11 cellular contexts compared by ENCODE assay signal in the genomic region with DNA sequence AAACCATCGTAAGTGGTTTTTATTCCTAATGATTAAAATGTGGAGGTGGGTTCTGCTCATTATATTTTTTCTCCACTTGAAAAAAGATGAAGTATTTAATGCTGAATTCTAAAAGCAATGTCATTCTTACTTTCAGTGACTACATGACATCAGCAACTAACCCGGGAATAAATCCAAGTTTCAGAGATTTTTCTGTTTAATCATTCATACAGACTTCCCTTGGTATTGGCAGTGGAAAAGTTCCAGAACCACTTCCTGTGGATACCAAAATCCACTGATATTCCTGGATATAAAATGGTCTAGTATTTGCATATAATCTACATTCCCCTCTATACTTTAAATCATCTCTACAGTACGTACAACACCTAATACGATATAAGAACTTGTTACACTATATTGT.
A peak's percentile ranks its signal among the peaks of the same experiment; 100 is the strongest.
DNase-seq lines count a peak whose midpoint lies in the region; ATAC-seq, FAIRE-seq and TF ChIP-seq lines count a peak whose summit lies in the region.
"Had no signal": no experiment of that assay in that cellular context is flagged by ENCODE, and none has a peak within 500 bp of the region (broad histone marks: within the 10 kb centered on the region; RNA-seq: fewer than 3 reads in every experiment).

No MANE protein-coding gene starts in this region.

- no peak overlapping the region for H3K4me3 ChIP-seq in BJ (ENCODE audit: low read depth, low read length)
- no peak overlapping the region for H3K4me3 ChIP-seq in endothelial cell of umbilical vein (replicated peaks in 1 of 3; ENCODE audit: insufficient read depth in 1 of 3, low read depth in 1 of 3, low read length in 3 of 3)

- H3K27ac ChIP-seq in endothelial cell of umbilical vein (ENCODE audit: insufficient read depth, low read depth, low read length): peak overlapping the region; percentile 91

- DNase-seq in BJ (ENCODE audit: low read depth) (peak; percentile 73), NCI-H226 (peak; percentile 52), endothelial cell of umbilical vein (ENCODE audit: low read depth, low spot score) (peak; percentile 92), pons (ENCODE audit: low spot score) (peak; percentile 41), germinal center (ENCODE audit: low spot score) (no peak), anterior cingulate cortex (lab: John Stamatoyannopoulos, UW) (no peak)
- DNase-seq: DMS79; NCI-H2081; stimulated activated CD8-positive, alpha-beta memory T cell treated with anti-CD3 and anti-CD28 coated beads, Interleukin-4, amount 100 ng/mL, for 48 hours had no signal

- no peaks in the 10 kb centered on the region for H3K9me1 ChIP-seq in endothelial cell of umbilical vein (replicated peaks; ENCODE audit: control insufficient read depth, extremely low read depth, insufficient read depth, low read length)

- intact Hi-C loops in endothelial cell of umbilical vein (cut with micrococcal nuclease): loop anchor here (1.0 to 2.0 kb wide), 3 partner anchors 20 to 79 kb away; no protein-coding TSS in a partner anchor

- no peaks in the 10 kb centered on the region for H3K9me3 ChIP-seq in endothelial cell of umbilical vein (replicated peaks; ENCODE audit: control insufficient read depth, insufficient read depth, low read length)

- H3K36me3 ChIP-seq in BJ (ENCODE audit: control insufficient read depth, insufficient read depth, low read length) (no peaks in the 10 kb centered on the region), endothelial cell of umbilical vein (ENCODE audit: control insufficient read depth in 2 of 2, extremely low read depth in 1 of 2, insufficient read depth in 2 of 2, low read length in 2 of 2) (no peaks in the 10 kb centered on the region)

- TF ChIP-seq CTCF in BJ (IDR thresholded peaks at IDR 0.05; ENCODE audit: insufficient read depth, low read depth, low read length) (no peak), endothelial cell of umbilical vein (IDR thresholded peaks at IDR 0.05; ENCODE audit: extremely low read depth in 1 of 2, insufficient read depth in 1 of 2, low read depth in 1 of 2, low read length in 2 of 2) (no peak)

- TF ChIP-seq POLR2A in endothelial cell of umbilical vein (IDR thresholded peaks at IDR 0.05; ENCODE audit: low read depth, low read length): no peak

- H3K79me2 ChIP-seq in endothelial cell of umbilical vein (ENCODE audit: control insufficient read depth, insufficient read depth, low read length): no peaks in the 10 kb centered on the region

- H3K4me2 ChIP-seq in endothelial cell of umbilical vein (ENCODE audit: insufficient read depth, low read length): peak overlapping the region; percentile 79

- POLR2A ChIA-PET in BJ (lab: Charles Lee) (interaction anchor here (0.7 kb wide), 1 partner anchor 409 kb away, joined by 4 read pairs; no protein-coding TSS in a partner anchor), endothelial cell of umbilical vein (lab: Charles Lee) (no interaction called here)

- no peak overlapping the region for H2AFZ ChIP-seq in endothelial cell of umbilical vein (ENCODE audit: low read depth, low read length)

- H4K20me1 ChIP-seq in endothelial cell of umbilical vein (replicated peaks; ENCODE audit: control insufficient read depth, extremely low read depth, insufficient read depth, low read length): no peaks in the 10 kb centered on the region

- peaks cover 50% of the 10 kb centered on the region for H3K4me1 ChIP-seq in endothelial cell of umbilical vein (ENCODE audit: control insufficient read depth, extremely low read depth, insufficient read depth, low read length)

- dilution Hi-C loops in endothelial cell of umbilical vein (cut with MboI; ENCODE audit: extremely low pct_ligation_motif_present, low sequenced_read_pairs): no loop called here

- FAIRE-seq in endothelial cell of umbilical vein (lab: Jason Lieb, UNC): peak; percentile 78

- ATAC-seq in GM19351 (IDR thresholded peaks at IDR 0.05; ENCODE audit: unreplicated experiment) (no peak), HG03108 (IDR thresholded peaks at IDR 0.05; ENCODE audit: unreplicated experiment) (no peak)

- CTCF ChIA-PET in BJ (lab: Yijun Ruan, JAX) (interaction anchor here (0.9 kb wide), 1 partner anchor 27 kb away, joined by 3 read pairs; no protein-coding TSS in a partner anchor), endothelial cell of umbilical vein (lab: Charles Lee) (interaction anchor here (0.8 to 1.7 kb wide), 4 partner anchors 10 to 82 kb away, joined by 3 to 6 read pairs (median 4); no protein-coding TSS in a partner anchor)

- peak overlapping the region; percentile 75 for H3K9ac ChIP-seq in endothelial cell of umbilical vein (replicated peaks; ENCODE audit: extremely low read depth, insufficient read depth, low read length)

- no TSS peak for BruUV-seq in endothelial cell of umbilical vein (replicated peaks; lab: Mats Ljungman, UMichigan)

- H3K27me3 ChIP-seq in BJ (ENCODE audit: control insufficient read depth, insufficient read depth, low read length) (no peaks in the 10 kb centered on the region), endothelial cell of umbilical vein (ENCODE audit: control insufficient read depth in 2 of 2, insufficient read depth in 2 of 2, low read length in 2 of 2) (no peaks in the 10 kb centered on the region)

TF ChIP-seq in endothelial cell of umbilical vein, 7 proteins besides CTCF, POLR2A, EP300 and RAD21:
- TF ChIP-seq POLR2AphosphoS5 (IDR thresholded peaks at IDR 0.05; ENCODE audit: insufficient read depth, low read depth, low read length) (no peak), GATA2 (IDR thresholded peaks at IDR 0.05; ENCODE audit: insufficient read depth, insufficient read length, low read depth, low read length) (peak; percentile 12), JUN (IDR thresholded peaks at IDR 0.05; ENCODE audit: borderline replicate concordance, insufficient read depth, insufficient read length, low read depth) (peak; percentile 19), FOS (IDR thresholded peaks at IDR 0.05; ENCODE audit: borderline replicate concordance, insufficient read depth, low read length) (peak; percentile 36), EZH2 (IDR thresholded peaks at IDR 0.05; ENCODE audit: borderline replicate concordance, low read depth, low read length, severe bottlenecking) (no peak)
- TF ChIP-seq, protein P1, sequence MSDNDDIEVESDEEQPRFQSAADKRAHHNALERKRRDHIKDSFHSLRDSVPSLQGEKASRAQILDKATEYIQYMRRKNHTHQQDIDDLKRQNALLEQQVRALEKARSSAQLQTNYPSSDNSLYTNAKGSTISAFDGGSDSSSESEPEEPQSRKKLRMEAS (IDR thresholded peaks at IDR 0.05; ENCODE audit: insufficient read depth, insufficient read length): no peak

Comparison
In these comparisons a context has a peak if more than half of its experiments do, and no peak if none do; other contexts are left out.
1. DNase-seq: peak in BJ (single experiment), NCI-H226 (single experiment), endothelial cell of umbilical vein (single experiment) and pons (single experiment); none in germinal center (single experiment) and anterior cingulate cortex (0 of 58).